ENCODE assay signal across 8 cellular contexts in the genomic region with DNA sequence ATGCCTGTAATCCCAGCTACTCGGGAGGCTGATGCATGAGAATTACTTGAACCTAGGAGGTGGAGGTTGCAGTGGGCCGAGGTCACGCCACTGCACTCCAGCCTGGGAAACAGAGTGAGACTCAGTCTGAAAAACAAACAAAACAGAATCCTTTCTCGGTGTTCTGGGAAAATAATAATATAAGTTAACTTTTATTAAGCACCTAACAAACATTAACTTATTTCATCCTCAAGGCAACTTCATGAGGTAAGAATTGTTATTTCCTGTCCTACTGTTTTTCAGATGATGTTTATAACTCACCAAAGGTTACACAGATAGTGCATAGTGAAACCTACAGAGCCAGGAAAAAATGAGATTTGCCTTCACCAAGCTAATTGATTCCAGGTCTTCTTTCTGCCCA.
"Had no signal": no experiment of that assay in that cellular context is flagged by ENCODE, and none has a peak within 500 bp of the region (broad histone marks: within the 10 kb centered on the region; RNA-seq: fewer than 3 reads in every experiment).

No MANE protein-coding gene starts in this region.

- H3K27ac ChIP-seq: GM23248 had no signal

- H3K4me3 ChIP-seq: GM23248, HAP-1, K562 had no signal

- H3K4me3 Mint-ChIP-seq: HFFc6 had no signal

- H3K4me1 ChIP-seq: HAP-1 had no signal

- H3K36me3 ChIP-seq: HAP-1 had no signal

- H3K27ac Mint-ChIP-seq: HFFc6 had no signal

- H3K9me3 Mint-ChIP-seq: HFFc6 had no signal

- DNase-seq: GM23248, GOT3, H7, HFFc6, IMR-90 had no signal

- H3K9me3 ChIP-seq: HAP-1 had no signal

- ATAC-seq: HCT116, K562 had no signal
